14 cellular contexts compared by ENCODE assay signal in genomic region chr17:57445051-57445450, GRCh38.
DNase-seq lines count a peak whose midpoint lies in the region; FAIRE-seq and TF ChIP-seq lines count a peak whose summit lies in the region.
"Had no signal": no experiment of that assay in that cellular context is flagged by ENCODE, and none has a peak within 500 bp of the region (broad histone marks: within the 10 kb centered on the region; RNA-seq: fewer than 3 reads in every experiment).

No MANE protein-coding gene starts in this region.

- no peak overlapping the region for H3K27ac ChIP-seq in prostate gland
- H3K27ac ChIP-seq: C4-2B, epithelial cell of prostate, thoracic aorta had no signal

- FAIRE-seq in HTR-8/SVneo (lab: Jason Lieb, UNC): no peak
- FAIRE-seq: colon had no signal

- no peak overlapping the region for H3K4me3 Mint-ChIP-seq in Caco-2 (ENCODE audit: unreplicated experiment)
- H3K4me3 Mint-ChIP-seq in nephron progenitor cell: peak overlapping the region; percentile 23

- DNase-seq in Caco-2 (peak in 1 of 2 experiments; percentile 47), HTR-8/SVneo (ENCODE audit: insufficient read length, low spot score) (peak; percentile 72), amniotic epithelial cell (ENCODE audit: low read depth) (peak; percentile 74), nephron progenitor cell (no peak), hippocampal formation (lab: John Stamatoyannopoulos, UW) (no peak), prostate gland (ENCODE audit: low spot score) (no peak)
- DNase-seq in activated CD4-positive, alpha-beta T cell treated with anti-CD3 and anti-CD28 coated beads, Interleukin-2, amount 50 U/mL, for 4 hours: no peak
- DNase-seq: activated CD8-positive, alpha-beta memory T cell treated with anti-CD3 and anti-CD28 coated beads, Interleukin-2, amount 50 U/mL, for 4 hours; NK-92 treated with Interleukin-12 subunit alpha and Interleukin-12 subunit beta, amount 100 ng/mL, for 24 hours; stimulated activated CD4-positive, alpha-beta T cell treated with anti-CD3 and anti-CD28 coated beads, Interleukin-1b, Interleukin-23, amount 100 ng/mL, for 48 hours had no signal

- peaks cover 34% of the 10 kb centered on the region for H3K4me1 ChIP-seq in Caco-2
- H3K4me1 ChIP-seq in prostate gland (replicated peaks): peaks cover 5% of the 10 kb centered on the region

- H3K9me3 ChIP-seq in Caco-2: no peaks in the 10 kb centered on the region
- H3K9me3 ChIP-seq in prostate gland: no peaks in the 10 kb centered on the region
- H3K9me3 ChIP-seq: thoracic aorta had no signal

- H3K9me3 Mint-ChIP-seq in Caco-2 (ENCODE audit: unreplicated experiment) (no peaks in the 10 kb centered on the region), nephron progenitor cell (no peaks in the 10 kb centered on the region)

- H3K27me3 ChIP-seq in Caco-2 (replicated peaks; ENCODE audit: control insufficient read depth, insufficient read depth, low read length): no peaks in the 10 kb centered on the region
- no peaks in the 10 kb centered on the region for H3K27me3 ChIP-seq in prostate gland (replicated peaks; ENCODE audit: insufficient read depth)

- BruUV-seq in Caco-2 (replicated peaks; lab: Mats Ljungman, UMichigan): no TSS peak

- 55% methylated on average over 8 of the region's 8 CpGs for WGBS in prostate gland

- no peaks in the 10 kb centered on the region for H3K27me3 Mint-ChIP-seq in Caco-2 (ENCODE audit: insufficient read depth, unreplicated experiment)
- no peaks in the 10 kb centered on the region for H3K27me3 Mint-ChIP-seq in nephron progenitor cell (ENCODE audit: low read depth, poor library complexity)

- CTCF ChIA-PET in Caco-2 (lab: Charles Lee): interaction anchor here (0.8 kb wide), 1 partner anchor 227 kb away, joined by 3 read pairs; no protein-coding TSS in a partner anchor

- TF ChIP-seq POLR2A in prostate gland (IDR thresholded peaks at IDR 0.05): no peak

- H3K36me3 Mint-ChIP-seq in Caco-2 (ENCODE audit: insufficient read depth, unreplicated experiment) (peaks cover 35% of the 10 kb centered on the region), nephron progenitor cell (ENCODE audit: low read depth) (peaks cover 26% of the 10 kb centered on the region)

- intact Hi-C loops in Caco-2 (cut with micrococcal nuclease; ENCODE audit: unreplicated experiment): loop anchor here (5.0 kb wide), 2 partner anchors 72 to 73 kb away; no protein-coding TSS in a partner anchor
- intact Hi-C loops in prostate gland (cut with DNase I): no loop called here

- H3K27ac Mint-ChIP-seq in Caco-2 (ENCODE audit: unreplicated experiment) (peak overlapping the region; percentile 48), nephron progenitor cell (peak overlapping the region; percentile 87)

- POLR2A ChIA-PET in Caco-2 (lab: Charles Lee): interaction anchor here (0.6 to 0.7 kb wide), 2 partner anchors 40 to 112 kb away, joined by 3 to 8 read pairs; no protein-coding TSS in a partner anchor

- H3K36me3 ChIP-seq in Caco-2 (ENCODE audit: control insufficient read depth, insufficient read depth, low read length): peaks cover 3% of the 10 kb centered on the region; the same call in 1 of the 2 replicates
- no peaks in the 10 kb centered on the region for H3K36me3 ChIP-seq in prostate gland
- H3K36me3 ChIP-seq: thoracic aorta had no signal

- H3K4me3 ChIP-seq in Caco-2 (ENCODE audit: low read depth, low read length) (no peak overlapping the region), prostate gland (no peak overlapping the region)
- H3K4me3 ChIP-seq: thoracic aorta had no signal

- no peak for TF ChIP-seq CTCF in Caco-2 (IDR thresholded peaks at IDR 0.05; ENCODE audit: insufficient read depth in 1 of 2, low read depth in 1 of 2, low read length in 1 of 2, severe bottlenecking in 1 of 2, unreplicated experiment in 1 of 2)
- no peak for TF ChIP-seq CTCF in nephron progenitor cell (IDR thresholded peaks at IDR 0.05)
- TF ChIP-seq CTCF in prostate gland (IDR thresholded peaks at IDR 0.05): no peak

- H3K4me1 Mint-ChIP-seq in Caco-2 (ENCODE audit: low read depth, unreplicated experiment) (peaks cover 37% of the 10 kb centered on the region), nephron progenitor cell (peaks cover 96% of the 10 kb centered on the region)

Comparison
In these comparisons a context has a peak if more than half of its experiments do, and no peak if none do; other contexts are left out.
1. DNase-seq: peak in HTR-8/SVneo (single experiment) and amniotic epithelial cell (single experiment); none in nephron progenitor cell (single experiment), hippocampal formation (0 of 2), prostate gland (single experiment) and activated CD4-positive, alpha-beta T cell treated with anti-CD3 and anti-CD28 coated beads, Interleukin-2, amount 50 U/mL, for 4 hours (0 of 2).